Comparison of ENCODE assay signal across 15 cellular contexts in the genomic region with DNA sequence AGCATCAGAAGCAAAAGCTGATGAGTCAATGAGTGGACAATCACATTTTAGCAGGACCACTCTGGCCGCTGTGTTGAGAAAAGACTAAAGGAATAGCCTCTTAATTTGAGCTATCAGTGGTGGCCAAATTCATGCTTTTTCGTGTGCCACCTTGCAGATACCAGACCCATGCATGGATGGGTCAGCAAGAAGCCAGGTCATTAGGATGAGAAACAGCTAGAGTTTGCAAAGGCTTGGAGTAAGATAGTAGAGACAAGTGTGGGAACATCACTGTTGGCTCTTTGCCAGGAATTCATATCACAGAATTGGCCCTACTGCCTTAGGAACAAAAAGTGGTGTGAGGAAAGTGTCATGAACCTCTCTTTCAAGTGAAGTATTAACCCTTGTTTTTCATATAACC.
"Had no signal": no experiment of that assay in that cellular context is flagged by ENCODE, and none has a peak within 500 bp of the region (broad histone marks: within the 10 kb centered on the region; RNA-seq: fewer than 3 reads in every experiment).

No MANE protein-coding gene starts in this region.

- DNase-seq: dermis blood vessel endothelial cell; foreskin melanocyte; head of caudate nucleus; kidney; left cardiac atrium; left ventricle myocardium inferior; lower lobe of right lung; natural killer cell; posterior cingulate gyrus; sigmoid colon; stimulated activated CD4-positive, alpha-beta T cell treated with anti-CD3 and anti-CD28 coated beads, Interleukin-2, amount 100 ng/mL, for 24 hours; stimulated activated CD4-positive, alpha-beta T cell treated with anti-CD3 and anti-CD28 coated beads, Interleukin-4, amount 100 ng/mL, for 4 hours; stimulated activated naive B cell treated with anti-CD40 and anti-IgM and Interleukin-4, amounts not matched to agents 10 μg/mL and 1 μg/mL and 100 μg/mL, for 72 hours; stimulated activated naive CD8-positive, alpha-beta T cell treated with anti-CD3 and anti-CD28 coated beads, Interleukin-15, amount 100 ng/mL, for 72 hours; testis had no signal
